Comparison of ENCODE assay signal across 1 cellular context in genomic region chr12:56632701-56633464, GRCh38.
TF ChIP-seq lines count a peak whose summit lies in the region.

No MANE protein-coding gene starts in this region.

TF ChIP-seq in GM23338, 12 proteins besides CTCF, POLR2A, EP300 and RAD21 (continued from another document):
- TF ChIP-seq ETS1 (IDR thresholded peaks at IDR 0.05) (no peak), REST (IDR thresholded peaks at IDR 0.05; ENCODE audit: unreplicated experiment) (no peak), CREB1 (CRISPR knock-in tag; IDR thresholded peaks at IDR 0.05; ENCODE audit: low read depth) (no peak), STAT1 (IDR thresholded peaks at IDR 0.05; ENCODE audit: unreplicated experiment) (no peak), ZNF331 (CRISPR knock-in tag; IDR thresholded peaks at IDR 0.05; ENCODE audit: low read depth) (no peak), EZH2 (IDR thresholded peaks at IDR 0.05; ENCODE audit: low read depth, unreplicated experiment) (no peak)
TF ChIP-seq in GM23338: peak in this region for 0.
